ENCODE assay signal across 20 cellular contexts in the genomic region with DNA sequence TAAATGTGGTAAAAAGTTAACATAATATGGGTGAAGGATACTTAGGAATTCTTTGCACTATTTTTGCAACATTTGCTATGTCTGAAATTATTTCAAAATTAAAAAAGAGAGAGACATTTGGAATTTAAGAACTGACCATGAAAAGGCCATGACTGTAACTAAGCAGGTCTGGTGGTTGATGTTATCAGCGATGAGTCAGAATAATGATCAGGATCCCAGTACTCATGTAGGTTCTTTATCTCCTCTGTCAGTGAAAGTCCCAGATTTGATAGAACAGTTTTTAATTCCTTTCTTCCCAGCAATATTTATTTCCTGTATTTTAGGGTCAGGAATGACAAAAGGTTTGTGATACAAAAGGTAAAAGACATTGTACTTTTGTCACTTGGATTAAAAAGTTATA.
"Had no signal": no experiment of that assay in that cellular context is flagged by ENCODE, and none has a peak within 500 bp of the region (broad histone marks: within the 10 kb centered on the region; RNA-seq: fewer than 3 reads in every experiment).

No MANE protein-coding gene starts in this region.

- H3K27ac Mint-ChIP-seq: activated CD4-positive, alpha-beta T cell treated with anti-CD3 and anti-CD28 coated beads, Interleukin-2, amount 10 ng/mL, durations not matched to agents 7 days and 5 days; activated naive CD8-positive, alpha-beta T cell treated with anti-CD3 and anti-CD28 coated beads, Interleukin-2, amount 10 ng/mL, durations not matched to agents 7 days and 5 days; activated T-cell treated with anti-CD3 and anti-CD28 coated beads, Interleukin-2, amount 50 U/mL, for 24 hours; dendritic cell treated with granulocyte-macrophage colony-stimulating factor and Interleukin-4, amounts not matched to agents 40 ng/mL and 50 ng/mL, for 4 days; nephron; T-helper 1 cell treated with Interleukin-12 subunit alpha and Interleukin-12 subunit beta and Interleukin-4 antibody, amounts not matched to agents 30 μg/mL and 1 μg/mL, for 36 hours had no signal

- H3K4me3 ChIP-seq: ascending aorta, sigmoid colon, suprapubic skin, upper lobe of left lung had no signal

- ATAC-seq: left lobe of liver had no signal

- H3K4me3 Mint-ChIP-seq: activated CD4-positive, alpha-beta T cell treated with anti-CD3 and anti-CD28 coated beads, Interleukin-2, amount 10 ng/mL, durations not matched to agents 7 days and 5 days; activated naive CD8-positive, alpha-beta T cell treated with anti-CD3 and anti-CD28 coated beads, Interleukin-2, amount 10 ng/mL, durations not matched to agents 7 days and 5 days; activated T-cell treated with anti-CD3 and anti-CD28 coated beads, Interleukin-2, amount 50 U/mL, for 24 hours; central memory CD8-positive, alpha-beta T cell; dendritic cell treated with granulocyte-macrophage colony-stimulating factor and Interleukin-4, amounts not matched to agents 40 ng/mL and 50 ng/mL, for 4 days; nephron; T-helper 1 cell treated with Interleukin-12 subunit alpha and Interleukin-12 subunit beta and Interleukin-4 antibody, amounts not matched to agents 30 μg/mL and 1 μg/mL, for 36 hours had no signal

- H3K4me1 Mint-ChIP-seq: activated CD4-positive, alpha-beta T cell treated with anti-CD3 and anti-CD28 coated beads, Interleukin-2, amount 10 ng/mL, durations not matched to agents 7 days and 5 days; activated naive CD8-positive, alpha-beta T cell treated with anti-CD3 and anti-CD28 coated beads, Interleukin-2, amount 10 ng/mL, durations not matched to agents 7 days and 5 days; central memory CD8-positive, alpha-beta T cell; nephron had no signal

- H3K27ac ChIP-seq: ascending aorta, sigmoid colon, suprapubic skin, upper lobe of left lung had no signal

- H3K27me3 ChIP-seq: ascending aorta, sigmoid colon, upper lobe of left lung had no signal

- H3K36me3 ChIP-seq: ascending aorta, sigmoid colon, suprapubic skin, upper lobe of left lung had no signal

- H3K4me1 ChIP-seq: ascending aorta, sigmoid colon, suprapubic skin, upper lobe of left lung had no signal

- H3K9me3 ChIP-seq: ascending aorta, sigmoid colon, suprapubic skin, upper lobe of left lung had no signal

- H3K9me3 Mint-ChIP-seq: activated CD4-positive, alpha-beta T cell treated with anti-CD3 and anti-CD28 coated beads, Interleukin-2, amount 10 ng/mL, durations not matched to agents 7 days and 5 days; activated naive CD8-positive, alpha-beta T cell treated with anti-CD3 and anti-CD28 coated beads, Interleukin-2, amount 10 ng/mL, durations not matched to agents 7 days and 5 days; activated T-cell treated with anti-CD3 and anti-CD28 coated beads, Interleukin-2, amount 50 U/mL, for 24 hours; dendritic cell treated with granulocyte-macrophage colony-stimulating factor and Interleukin-4, amounts not matched to agents 40 ng/mL and 50 ng/mL, for 4 days; T-helper 1 cell treated with Interleukin-12 subunit alpha and Interleukin-12 subunit beta and Interleukin-4 antibody, amounts not matched to agents 30 μg/mL and 1 μg/mL, for 36 hours had no signal

- DNase-seq: activated CD4-positive, alpha-beta T cell treated with anti-CD3 and anti-CD28 coated beads, Interleukin-2, amount 10 ng/mL, durations not matched to agents 7 days and 5 days; activated CD4-positive, CD25-positive, alpha-beta regulatory T cell; activated effector memory CD4-positive, alpha-beta T cell treated with anti-CD3 and anti-CD28 coated beads, Interleukin-2, amount 50 U/mL, for 16 hours; activated naive CD8-positive, alpha-beta T cell treated with anti-CD3 and anti-CD28 coated beads, Interleukin-2, amount 10 ng/mL, durations not matched to agents 7 days and 5 days; activated T-cell treated with anti-CD3 and anti-CD28 coated beads, Interleukin-2, amount 50 U/mL, for 24 hours; erythroblast; foreskin melanocyte; head of caudate nucleus; islet precursor cell; sigmoid colon; stimulated activated CD4-positive, alpha-beta T cell treated with anti-CD3 and anti-CD28 coated beads, Interleukin-2, amount 100 ng/mL, for 48 hours; stimulated activated naive CD4-positive, alpha-beta T cell treated with Interleukin-2 at 50 U/mL for 16 hours; upper lobe of left lung had no signal

- H3K27me3 Mint-ChIP-seq: activated CD4-positive, alpha-beta T cell treated with anti-CD3 and anti-CD28 coated beads, Interleukin-2, amount 10 ng/mL, durations not matched to agents 7 days and 5 days; activated naive CD8-positive, alpha-beta T cell treated with anti-CD3 and anti-CD28 coated beads, Interleukin-2, amount 10 ng/mL, durations not matched to agents 7 days and 5 days; activated T-cell treated with anti-CD3 and anti-CD28 coated beads, Interleukin-2, amount 50 U/mL, for 24 hours; central memory CD8-positive, alpha-beta T cell; dendritic cell treated with granulocyte-macrophage colony-stimulating factor and Interleukin-4, amounts not matched to agents 40 ng/mL and 50 ng/mL, for 4 days had no signal

- H3K36me3 Mint-ChIP-seq: activated naive CD8-positive, alpha-beta T cell treated with anti-CD3 and anti-CD28 coated beads, Interleukin-2, amount 10 ng/mL, durations not matched to agents 7 days and 5 days had no signal
